15 cellular contexts compared by ENCODE assay signal in genomic region chr10:101489355-101489754, GRCh38.
DNase-seq lines count a peak whose midpoint lies in the region; ATAC-seq and TF ChIP-seq lines count a peak whose summit lies in the region.
"Had no signal": no experiment of that assay in that cellular context is flagged by ENCODE, and none has a peak within 500 bp of the region (broad histone marks: within the 10 kb centered on the region; RNA-seq: fewer than 3 reads in every experiment).

No MANE protein-coding gene starts in this region.

- peak; percentile 32 for DNase-seq in NCI-H2171 treated with DMSO at 0.1 percent for 48 hours (lab: John Stamatoyannopoulos, UW)
- DNase-seq in NCI-H2171 (lab: John Stamatoyannopoulos, UW) = no peak
- DNase-seq in NCI-H187 treated with DMSO at 0.1 percent for 48 hours (lab: John Stamatoyannopoulos, UW) = peak; percentile 7
- DNase-seq in SK-MEL-5 (ENCODE audit: low read depth, low spot score) = peak; percentile 27
- DNase-seq in myocyte (ENCODE audit: low read depth) = peak; percentile 58
- DNase-seq in dorsolateral prefrontal cortex = no peak
- DNase-seq in activated T-cell treated with anti-CD3 and anti-CD28 coated beads for 4 hours = no peak
- DNase-seq in upper lobe of right lung = no peak
- DNase-seq: activated naive CD4-positive, alpha-beta T cell; cortex of kidney had no signal

- no peaks in the 10 kb centered on the region for H3K9me3 ChIP-seq in upper lobe of right lung
- H3K9me3 ChIP-seq: A549, HAP-1 had no signal

- H3K27me3 ChIP-seq in dorsolateral prefrontal cortex = no peaks in the 10 kb centered on the region
- no peaks in the 10 kb centered on the region for H3K27me3 ChIP-seq in upper lobe of right lung

- no peaks in the 10 kb centered on the region for H3K36me3 ChIP-seq in upper lobe of right lung
- H3K36me3 ChIP-seq: HAP-1 had no signal

- H3K27ac ChIP-seq in dorsolateral prefrontal cortex = no peak overlapping the region
- H3K27ac ChIP-seq in upper lobe of right lung = no peak overlapping the region
- H3K27ac ChIP-seq: A549 had no signal

- in situ Hi-C loops in SK-MEL-5 (cut with HindIII; ENCODE audit: low pct_unique_long_range_greater_than_20kb, low sequenced_read_pairs) = no loop called here

- ATAC-seq in upper lobe of right lung = no peak
- ATAC-seq: A549; activated CD4-positive, CD25-positive, alpha-beta regulatory T cell treated with anti-CD3 and anti-CD28 coated beads, Interleukin-2, amount 50 U/mL, for 24 hours; natural killer cell treated with Interleukin-12 subunit alpha and Interleukin-12 subunit beta and Interleukin-15 and Interleukin-18, amount 100 ng/mL, for 72 hours had no signal

- intact Hi-C loops in dorsolateral prefrontal cortex (cut with DNase I) = no loop called here
- intact Hi-C loops in upper lobe of right lung (cut with DNase I) = no loop called here

- peaks cover 7% of the 10 kb centered on the region for H3K4me1 ChIP-seq in upper lobe of right lung
- H3K4me1 ChIP-seq: A549 had no signal

- H3K4me3 ChIP-seq in dorsolateral prefrontal cortex (no peak overlapping the region), upper lobe of right lung (no peak overlapping the region)
- H3K4me3 ChIP-seq: A549, HAP-1, smooth muscle cell had no signal

- TF ChIP-seq CTCF in dorsolateral prefrontal cortex (IDR thresholded peaks at IDR 0.05 in 54 of 56, conservative IDR thresholded peaks at IDR 0.05 in 2 of 56; ENCODE audit: low read depth in 1 of 56, partially characterized antibody in 56 of 56) (no peak), upper lobe of right lung (IDR thresholded peaks at IDR 0.05) (no peak)

Comparison
In these comparisons a context has a peak if more than half of its experiments do, and no peak if none do; other contexts are left out.
1. DNase-seq: peak in NCI-H2171 treated with DMSO at 0.1 percent for 48 hours (single experiment), NCI-H187 treated with DMSO at 0.1 percent for 48 hours (single experiment), SK-MEL-5 (single experiment) and myocyte (single experiment); none in NCI-H2171 (single experiment), dorsolateral prefrontal cortex (0 of 10), activated T-cell treated with anti-CD3 and anti-CD28 coated beads for 4 hours (single experiment) and upper lobe of right lung (single experiment).